In the genomic region with DNA sequence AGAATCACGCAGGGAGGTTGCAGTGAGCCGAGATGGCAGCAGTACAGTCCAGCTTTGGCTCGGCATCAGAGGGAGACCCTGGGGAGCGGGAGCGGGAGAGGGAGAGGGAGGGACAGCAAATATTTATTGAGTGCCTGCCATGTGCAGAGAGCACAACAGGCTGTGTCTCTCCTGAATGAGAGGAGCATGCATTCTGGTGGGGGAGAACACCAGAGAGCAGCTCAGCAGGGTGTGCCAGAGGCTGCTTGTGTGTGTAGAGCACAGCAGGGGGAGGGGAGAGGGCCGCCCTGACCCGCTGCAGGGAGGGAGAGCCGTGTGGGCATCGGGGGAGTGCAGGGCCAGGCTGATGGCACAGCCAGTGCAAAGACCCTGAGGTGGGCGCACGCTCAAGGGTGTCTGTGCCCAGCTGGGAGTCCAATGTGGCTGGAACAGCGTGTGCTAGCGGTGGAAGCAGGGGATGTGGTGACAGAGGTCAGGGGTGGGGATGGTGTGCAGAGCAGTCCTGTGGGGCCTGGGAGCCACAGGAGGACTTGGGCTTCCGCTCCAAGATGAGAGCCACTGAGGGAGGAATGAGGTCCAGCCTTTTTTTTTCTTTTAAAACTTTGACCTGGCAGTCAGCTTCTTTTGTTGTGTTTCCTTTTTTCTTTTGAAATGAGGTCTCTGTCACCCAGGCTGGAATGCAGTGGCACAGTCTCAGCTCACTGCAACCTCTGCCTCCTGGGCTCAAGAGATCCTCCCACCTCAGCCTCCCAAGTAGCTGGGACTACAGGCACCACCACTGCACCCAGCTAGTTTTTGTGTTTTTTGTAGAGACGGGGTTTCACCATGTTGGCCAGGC, we compare ENCODE assay signal across 2 cellular contexts.
TF ChIP-seq lines count a peak whose summit lies in the region.

No MANE protein-coding gene starts in this region.

TF ChIP-seq in WTC11, 78 proteins besides CTCF, POLR2A, EP300 and RAD21:
- TF ChIP-seq NFE2L1 (CRISPR knock-in tag; IDR thresholded peaks at IDR 0.05) (no peak), GABPB1 (CRISPR knock-in tag; IDR thresholded peaks at IDR 0.05) (peak; percentile 42; the same call in 1 of the 2 replicates)

TF ChIP-seq in liver, 16 proteins besides CTCF, POLR2A, EP300 and RAD21:
- TF ChIP-seq HNF4A (conservative IDR thresholded peaks at IDR 0.05) (peak in 1 of 2 donors; percentile 31), SP1 (IDR thresholded peaks at IDR 0.05) (peak; percentile 58), RXRA (IDR thresholded peaks at IDR 0.05) (peak; percentile 9 to 64)
- TF ChIP-seq, protein P1, sequence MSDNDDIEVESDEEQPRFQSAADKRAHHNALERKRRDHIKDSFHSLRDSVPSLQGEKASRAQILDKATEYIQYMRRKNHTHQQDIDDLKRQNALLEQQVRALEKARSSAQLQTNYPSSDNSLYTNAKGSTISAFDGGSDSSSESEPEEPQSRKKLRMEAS (IDR thresholded peaks at IDR 0.05), result no peak
